27 cellular contexts compared by ENCODE assay signal in genomic region chr1:69441496-69441895, GRCh38.
"Had no signal": no experiment of that assay in that cellular context is flagged by ENCODE, and none has a peak within 500 bp of the region (broad histone marks: within the 10 kb centered on the region; RNA-seq: fewer than 3 reads in every experiment).

No MANE protein-coding gene starts in this region.

- H3K36me3 ChIP-seq: brain microvascular endothelial cell, Peyer's patch, SJSA1 had no signal

- H3K4me1 Mint-ChIP-seq: activated B cell treated with CpG ODN at 0.5 μM for 24 hours; activated CD4-positive, alpha-beta T cell treated with anti-CD3 and anti-CD28 coated beads, Interleukin-2, amount 10 ng/mL, durations not matched to agents 7 days and 5 days; T-helper 17 cell had no signal

- FAIRE-seq: TTC549 had no signal

- H3K27ac Mint-ChIP-seq: activated B cell treated with CpG ODN at 0.5 μM for 24 hours; activated CD4-positive, alpha-beta memory T cell treated with anti-CD3 and anti-CD28 coated beads for 36 hours; activated CD4-positive, alpha-beta T cell treated with anti-CD3 and anti-CD28 coated beads, Interleukin-2, amount 10 ng/mL, durations not matched to agents 7 days and 5 days; activated naive CD4-positive, alpha-beta T cell treated with anti-CD3 and anti-CD28 coated beads, Interleukin-2, amount 50 U/mL, for 72 hours; T-helper 17 cell had no signal

- H3K36me3 Mint-ChIP-seq: activated CD4-positive, alpha-beta memory T cell treated with anti-CD3 and anti-CD28 coated beads for 36 hours; activated naive CD4-positive, alpha-beta T cell treated with anti-CD3 and anti-CD28 coated beads, Interleukin-2, amount 50 U/mL, for 72 hours had no signal

- H3K9me3 Mint-ChIP-seq: activated B cell treated with CpG ODN at 0.5 μM for 24 hours; activated CD4-positive, alpha-beta T cell treated with anti-CD3 and anti-CD28 coated beads, Interleukin-2, amount 10 ng/mL, durations not matched to agents 7 days and 5 days had no signal

- ATAC-seq: activated naive CD4-positive, alpha-beta T cell treated with anti-CD3 and anti-CD28 coated beads, Interleukin-2, amount 50 U/mL, for 72 hours; activated T-cell treated with anti-CD3 and anti-CD28 coated beads, Interleukin-2, amount 50 U/mL, for 4 hours; T-helper 17 cell had no signal

- H3K4me1 ChIP-seq: Peyer's patch, SJSA1 had no signal

- DNase-seq: activated B cell treated with CpG ODN at 0.5 μM for 24 hours; activated CD4-positive, alpha-beta memory T cell treated with anti-CD3 and anti-CD28 coated beads for 36 hours; activated CD4-positive, alpha-beta T cell treated with anti-CD3 and anti-CD28 coated beads, Interleukin-2, amount 10 ng/mL, durations not matched to agents 7 days and 5 days; activated CD8-positive, alpha-beta memory T cell treated with anti-CD3 and anti-CD28 coated beads for 24 hours; activated effector memory CD4-positive, alpha-beta T cell treated with anti-CD3 and anti-CD28 coated beads, Interleukin-2, amount 50 U/mL, for 16 hours; activated naive CD4-positive, alpha-beta T cell treated with Interleukin-2 at 50 U/mL for 16 hours; activated T-cell treated with anti-CD3 and anti-CD28 coated beads, Interleukin-2, amount 50 U/mL, for 4 hours; amygdala; brain microvascular endothelial cell; IMR-90; Kasumi-1; KBM-7; NCI-H1048; NCI-H1417; NCI-H1930; NCI-H2171; NCI-H2227 treated with DMSO at 0.1 percent for 48 hours; NCI-H526; NCI-H82; Peyer's patch; SHP77; T-helper 17 cell; T-helper 9 cell had no signal

- H3K4me3 Mint-ChIP-seq: activated B cell treated with CpG ODN at 0.5 μM for 24 hours; activated CD4-positive, alpha-beta memory T cell treated with anti-CD3 and anti-CD28 coated beads for 36 hours; activated CD4-positive, alpha-beta T cell treated with anti-CD3 and anti-CD28 coated beads, Interleukin-2, amount 10 ng/mL, durations not matched to agents 7 days and 5 days; activated T-cell treated with anti-CD3 and anti-CD28 coated beads, Interleukin-2, amount 50 U/mL, for 4 hours; T-helper 17 cell had no signal

- H3K4me3 ChIP-seq: Peyer's patch, SJSA1 had no signal

- H3K27ac ChIP-seq: brain microvascular endothelial cell, Peyer's patch, RWPE1, SJSA1 had no signal

- H3K27me3 Mint-ChIP-seq: activated B cell treated with CpG ODN at 0.5 μM for 24 hours; activated CD4-positive, alpha-beta memory T cell treated with anti-CD3 and anti-CD28 coated beads for 36 hours; activated CD4-positive, alpha-beta T cell treated with anti-CD3 and anti-CD28 coated beads, Interleukin-2, amount 10 ng/mL, durations not matched to agents 7 days and 5 days; T-helper 17 cell had no signal

- H3K27me3 ChIP-seq: brain microvascular endothelial cell, Peyer's patch, SJSA1 had no signal
